In the genomic region with DNA sequence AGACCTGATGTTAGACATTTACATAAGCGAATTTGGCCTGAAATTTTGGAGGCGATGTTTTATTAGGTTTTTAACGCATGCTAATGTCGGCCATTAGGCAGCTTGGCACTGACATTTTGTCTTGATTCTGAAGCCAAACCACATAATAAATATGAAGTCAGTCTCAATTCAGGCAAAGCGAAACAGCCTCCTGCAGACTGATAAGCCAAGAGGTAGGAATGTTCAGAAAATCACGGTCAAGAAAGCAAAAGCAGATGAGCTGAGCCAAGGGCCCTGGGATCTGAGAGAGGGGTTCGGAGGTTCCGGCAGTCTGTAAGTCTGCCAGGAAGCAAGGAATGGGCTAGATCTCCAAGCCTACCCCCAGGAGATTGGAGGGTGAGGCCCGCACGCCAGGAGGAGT, we compare ENCODE assay signal across 21 cellular contexts.
DNase-seq lines count a peak whose midpoint lies in the region; TF ChIP-seq lines count a peak whose summit lies in the region.
"Had no signal": no experiment of that assay in that cellular context is flagged by ENCODE, and none has a peak within 500 bp of the region (broad histone marks: within the 10 kb centered on the region; RNA-seq: fewer than 3 reads in every experiment).

No MANE protein-coding gene starts in this region.

- no peaks in the 10 kb centered on the region for H3K9me3 Mint-ChIP-seq in nephron progenitor cell
- H3K9me3 Mint-ChIP-seq: activated CD4-positive, alpha-beta memory T cell treated with anti-CD3 and anti-CD28 coated beads, Interleukin-2, amount 10 ng/mL, durations not matched to agents 7 days and 5 days; immature natural killer cell; type B pancreatic cell had no signal

- TF ChIP-seq CTCF in esophagus squamous epithelium (IDR thresholded peaks at IDR 0.05) (no peak), nephron progenitor cell (IDR thresholded peaks at IDR 0.05) (no peak), vagina (IDR thresholded peaks at IDR 0.05) (no peak), lower leg skin (IDR thresholded peaks at IDR 0.05) (no peak), spleen (IDR thresholded peaks at IDR 0.05 in 8 of 11, conservative IDR thresholded peaks at IDR 0.05 in 3 of 11) (no peak)

- H3K27ac ChIP-seq in esophagus squamous epithelium (peak overlapping the region in 3 of 4 donors; percentile 25 to 55 (median 40)), vagina (peak overlapping the region; percentile 24), spleen (no peak overlapping the region)
- H3K27ac ChIP-seq: pancreas, sigmoid colon had no signal

- H3K27me3 Mint-ChIP-seq in nephron progenitor cell (ENCODE audit: low read depth, poor library complexity), result peaks cover 28% of the 10 kb centered on the region

- peak; percentile 67 for DNase-seq in amniotic epithelial cell (ENCODE audit: low read depth)
- no peak for DNase-seq in esophagus squamous epithelium (lab: John Stamatoyannopoulos, UW)
- no peak for DNase-seq in nephron progenitor cell
- DNase-seq in vagina (ENCODE audit: extremely low spot score in 2 of 2), result no peak
- DNase-seq in lower leg skin (ENCODE audit: low spot score in 2 of 2), result no peak
- no peak for DNase-seq in spleen
- no peak for DNase-seq in activated CD4-positive, alpha-beta T cell treated with anti-CD3 and anti-CD28 coated beads for 1 hour
- DNase-seq: activated CD4-positive, alpha-beta memory T cell treated with anti-CD3 and anti-CD28 coated beads, Interleukin-2, amount 10 ng/mL, durations not matched to agents 7 days and 5 days; AML-193; anterior cingulate cortex; DMS79; head of caudate nucleus; immature natural killer cell; Kasumi-1; NCI-H1105 treated with DMSO at 0.1 percent for 48 hours; NCI-H510A treated with DMSO at 0.1 percent for 48 hours; pancreas; sigmoid colon; stimulated activated CD4-positive, alpha-beta T cell treated with anti-CD3 and anti-CD28 coated beads, Interleukin-1b, Interleukin-23, amount 100 ng/mL, for 48 hours; stimulated activated naive CD4-positive, alpha-beta T cell had no signal

- H3K4me1 ChIP-seq in esophagus squamous epithelium (peaks cover 0 to 13% (median 2%) of the 10 kb centered on the region in 3 donors), vagina (peaks cover 8% of the 10 kb centered on the region), spleen (peaks cover 12 to 25% (median 17%) of the 10 kb centered on the region in 6 donors)
- H3K4me1 ChIP-seq: pancreas had no signal

- no peak overlapping the region for H3K4me3 Mint-ChIP-seq in nephron progenitor cell
- H3K4me3 Mint-ChIP-seq: activated CD4-positive, alpha-beta memory T cell treated with anti-CD3 and anti-CD28 coated beads, Interleukin-2, amount 10 ng/mL, durations not matched to agents 7 days and 5 days; immature natural killer cell; type B pancreatic cell had no signal

- no peak for TF ChIP-seq POLR2A in esophagus squamous epithelium (IDR thresholded peaks at IDR 0.05)
- no peak for TF ChIP-seq POLR2A in vagina (IDR thresholded peaks at IDR 0.05)
- no peak for TF ChIP-seq POLR2A in lower leg skin (IDR thresholded peaks at IDR 0.05)
- TF ChIP-seq POLR2A in spleen (IDR thresholded peaks at IDR 0.05), result no peak

- H3K9me3 ChIP-seq in esophagus squamous epithelium, result no peaks in the 10 kb centered on the region
- H3K9me3 ChIP-seq in vagina, result no peaks in the 10 kb centered on the region
- no peaks in the 10 kb centered on the region for H3K9me3 ChIP-seq in spleen
- H3K9me3 ChIP-seq: pancreas, sigmoid colon had no signal

- WGBS in esophagus squamous epithelium, 2 donors, result 64 to 70% methylated on average over 10 of the region's 10 CpGs
- WGBS in lower leg skin, 2 donors, result 48 to 63% methylated on average over 10 of the region's 10 CpGs
- WGBS in spleen, 5 donors, result 84 to 95% (median 91%) methylated on average over 10 of the region's 10 CpGs

- H3K4me1 Mint-ChIP-seq in nephron progenitor cell, result peaks cover 31% of the 10 kb centered on the region
- H3K4me1 Mint-ChIP-seq: immature natural killer cell had no signal

- H3K36me3 Mint-ChIP-seq in nephron progenitor cell (ENCODE audit: low read depth), result peaks cover 20% of the 10 kb centered on the region

- H3K27me3 ChIP-seq in esophagus squamous epithelium, result no peaks in the 10 kb centered on the region
- H3K27me3 ChIP-seq in vagina, result no peaks in the 10 kb centered on the region
- H3K27me3 ChIP-seq in spleen (replicated peaks in 1 of 7), result peaks cover 0 to 7% (median 0%) of the 10 kb centered on the region in 7 donors
- H3K27me3 ChIP-seq: pancreas, sigmoid colon had no signal

- intact Hi-C loops in esophagus squamous epithelium (cut with DNase I), result no loop called here
- intact Hi-C loops in vagina (cut with DNase I), result no loop called here
- intact Hi-C loops in lower leg skin (cut with DNase I; ENCODE audit: low total_unique reads), result no loop called here
- intact Hi-C loops in spleen (cut with DNase I; ENCODE audit: low total_unique reads), result no loop called here

- H3K27ac Mint-ChIP-seq in nephron progenitor cell, result peak overlapping the region; percentile 73
- H3K27ac Mint-ChIP-seq: activated CD4-positive, alpha-beta memory T cell treated with anti-CD3 and anti-CD28 coated beads, Interleukin-2, amount 10 ng/mL, durations not matched to agents 7 days and 5 days; immature natural killer cell; type B pancreatic cell had no signal

- no peaks in the 10 kb centered on the region for H3K36me3 ChIP-seq in esophagus squamous epithelium
- no peaks in the 10 kb centered on the region for H3K36me3 ChIP-seq in vagina
- no peaks in the 10 kb centered on the region for H3K36me3 ChIP-seq in spleen
- H3K36me3 ChIP-seq: pancreas, sigmoid colon had no signal

- H3K4me3 ChIP-seq in esophagus squamous epithelium (peak overlapping the region in 2 of 4 donors; percentile 2 to 41), vagina (peak overlapping the region; percentile 20 to 33), lower leg skin (ENCODE audit: low read depth, poor library complexity, severe bottlenecking) (no peak overlapping the region), spleen (no peak overlapping the region)
- H3K4me3 ChIP-seq: pancreas, sigmoid colon had no signal

Comparison
In these comparisons a context has a peak if more than half of its experiments do, and no peak if none do; other contexts are left out.
1. H3K27ac ChIP-seq: peak in esophagus squamous epithelium (3 of 4) and vagina (single experiment); none in spleen (0 of 8).
2. H3K4me3 ChIP-seq: peak in vagina (2 of 2); none in lower leg skin (single experiment) and spleen (0 of 8).